Comparison of ENCODE assay signal across 1 cellular context in genomic region chr2:15279181-15279876, GRCh38.
TF ChIP-seq lines count a peak whose summit lies in the region.

No MANE protein-coding gene starts in this region.

TF ChIP-seq in HepG2, 621 proteins besides CTCF, POLR2A, EP300 and RAD21:
- TF ChIP-seq RARG (CRISPR knock-in tag; IDR thresholded peaks at IDR 0.05; ENCODE audit: low read depth) (no peak), FOXM1 (CRISPR knock-in tag; IDR thresholded peaks at IDR 0.05) (no peak), MXD3 (CRISPR knock-in tag; IDR thresholded peaks at IDR 0.05) (no peak), TCF7 (IDR thresholded peaks at IDR 0.05; ENCODE audit: low read depth) (0 out of 2 replicates have a peak, but pooled peaks have one; percentile 45), ARID5B (CRISPR knock-in tag; IDR thresholded peaks at IDR 0.05) (peak; percentile 19; the same call in 1 of the 2 replicates), AHR (CRISPR knock-in tag; IDR thresholded peaks at IDR 0.05) (no peak)
